Comparison of ENCODE assay signal across 12 cellular contexts in the genomic region with DNA sequence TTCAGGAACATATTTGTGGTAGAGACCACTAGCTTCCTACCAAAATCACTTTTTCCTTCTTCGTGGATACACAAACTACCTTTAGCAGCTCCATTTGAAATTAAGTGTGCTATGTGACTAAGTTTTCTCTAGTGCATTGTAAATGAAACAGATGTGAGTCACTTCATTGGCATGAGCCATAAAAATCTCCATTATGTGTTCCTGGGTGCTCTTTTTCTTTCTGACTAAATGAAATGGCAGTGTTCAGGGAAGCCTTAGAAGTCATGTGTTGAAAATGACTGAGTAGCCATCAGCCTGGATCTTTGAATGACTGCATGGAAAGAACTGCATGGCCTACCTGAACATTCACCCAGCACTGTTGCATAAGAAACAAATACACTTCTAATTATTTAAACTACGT.
DNase-seq lines count a peak whose midpoint lies in the region; ATAC-seq, FAIRE-seq and TF ChIP-seq lines count a peak whose summit lies in the region.
"Had no signal": no experiment of that assay in that cellular context is flagged by ENCODE, and none has a peak within 500 bp of the region (broad histone marks: within the 10 kb centered on the region; RNA-seq: fewer than 3 reads in every experiment).

No MANE protein-coding gene starts in this region.

- H3K4me1 ChIP-seq in astrocyte (ENCODE audit: insufficient read depth, low read length) (peaks cover 36% of the 10 kb centered on the region), vagina (peaks cover 6% of the 10 kb centered on the region)
- H3K4me1 ChIP-seq in naive thymus-derived CD4-positive, alpha-beta T cell (ENCODE audit: control insufficient read depth in 2 of 2, insufficient read depth in 2 of 2, low read length in 2 of 2): no peaks in the 10 kb centered on the region

- intact Hi-C loops in naive thymus-derived CD4-positive, alpha-beta T cell (cut with micrococcal nuclease): no loop called here
- intact Hi-C loops in vagina (cut with DNase I): no loop called here

- H3K9me3 ChIP-seq in astrocyte (ENCODE audit: insufficient read depth, low read depth, low read length): no peaks in the 10 kb centered on the region
- H3K9me3 ChIP-seq in naive thymus-derived CD4-positive, alpha-beta T cell (ENCODE audit: control insufficient read depth in 2 of 3, low read length in 3 of 3): no peaks in the 10 kb centered on the region
- no peaks in the 10 kb centered on the region for H3K9me3 ChIP-seq in vagina
- H3K9me3 ChIP-seq: HAP-1 had no signal

- peak; percentile 94 for FAIRE-seq in astrocyte (lab: Jason Lieb, UNC)

- H3K4me3 Mint-ChIP-seq in astrocyte (ENCODE audit: unreplicated experiment): no peak overlapping the region
- no peak overlapping the region for H3K4me3 Mint-ChIP-seq in naive thymus-derived CD4-positive, alpha-beta T cell
- H3K4me3 Mint-ChIP-seq: stimulated activated memory B cell treated with anti-CD40 and anti-IgM and Interleukin-4, amounts not matched to agents 10 μg/mL and 1 μg/mL and 100 μg/mL, for 72 hours had no signal

- peaks cover 4% of the 10 kb centered on the region for H3K79me2 ChIP-seq in astrocyte (ENCODE audit: insufficient read depth, low read length)

- H3K9me3 Mint-ChIP-seq in astrocyte (ENCODE audit: unreplicated experiment): no peaks in the 10 kb centered on the region
- peaks cover 0 to 1% (median 0%) of the 10 kb centered on the region in 11 donors for H3K9me3 Mint-ChIP-seq in naive thymus-derived CD4-positive, alpha-beta T cell
- H3K9me3 Mint-ChIP-seq: stimulated activated memory B cell treated with anti-CD40 and anti-IgM and Interleukin-4, amounts not matched to agents 10 μg/mL and 1 μg/mL and 100 μg/mL, for 72 hours had no signal

- TF ChIP-seq CTCF in AG09319 (IDR thresholded peaks at IDR 0.05; ENCODE audit: low read depth, low read length): no peak
- TF ChIP-seq CTCF in astrocyte (IDR thresholded peaks at IDR 0.05; ENCODE audit: insufficient read depth, low read depth, low read length): no peak
- TF ChIP-seq CTCF in vagina (IDR thresholded peaks at IDR 0.05): no peak

- H3K4me3 ChIP-seq in astrocyte (ENCODE audit: insufficient read depth, low read depth, low read length): no peak overlapping the region
- H3K4me3 ChIP-seq in naive thymus-derived CD4-positive, alpha-beta T cell (ENCODE audit: low read length): no peak overlapping the region
- no peak overlapping the region for H3K4me3 ChIP-seq in vagina
- H3K4me3 ChIP-seq: HAP-1, skin epidermis had no signal

- peak overlapping the region; percentile 92 for H3K27ac Mint-ChIP-seq in astrocyte (ENCODE audit: unreplicated experiment)
- no peak overlapping the region for H3K27ac Mint-ChIP-seq in naive thymus-derived CD4-positive, alpha-beta T cell
- H3K27ac Mint-ChIP-seq: stimulated activated memory B cell treated with anti-CD40 and anti-IgM and Interleukin-4, amounts not matched to agents 10 μg/mL and 1 μg/mL and 100 μg/mL, for 72 hours had no signal

- peak overlapping the region; percentile 66 for H3K4me2 ChIP-seq in astrocyte (ENCODE audit: low read length)

- peaks cover 28% of the 10 kb centered on the region for H3K4me1 Mint-ChIP-seq in astrocyte (ENCODE audit: low read depth, unreplicated experiment)
- peaks cover 0 to 1% (median 0%) of the 10 kb centered on the region in 7 donors for H3K4me1 Mint-ChIP-seq in naive thymus-derived CD4-positive, alpha-beta T cell
- H3K4me1 Mint-ChIP-seq: stimulated activated memory B cell treated with anti-CD40 and anti-IgM and Interleukin-4, amounts not matched to agents 10 μg/mL and 1 μg/mL and 100 μg/mL, for 72 hours had no signal

- H3K9ac ChIP-seq in astrocyte (ENCODE audit: low read length): no peak overlapping the region

- H3K27ac ChIP-seq in astrocyte (ENCODE audit: low read depth, low read length): peak overlapping the region; percentile 66
- H3K27ac ChIP-seq in naive thymus-derived CD4-positive, alpha-beta T cell (ENCODE audit: low read depth, low read length): no peak overlapping the region
- H3K27ac ChIP-seq in vagina: no peak overlapping the region
- H3K27ac ChIP-seq: skin epidermis had no signal

- POLR2A ChIA-PET in naive thymus-derived CD4-positive, alpha-beta T cell (lab: Charles Lee): no interaction called here

- CTCF ChIA-PET in naive thymus-derived CD4-positive, alpha-beta T cell (lab: Charles Lee): interaction anchor here (1.9 kb wide), 1 partner anchor 606 kb away, joined by 8 read pairs; no protein-coding TSS in a partner anchor

- no peak for TF ChIP-seq POLR2A in vagina (IDR thresholded peaks at IDR 0.05)

- H3K36me3 ChIP-seq in astrocyte (ENCODE audit: insufficient read depth, low read length): no peaks in the 10 kb centered on the region
- H3K36me3 ChIP-seq in naive thymus-derived CD4-positive, alpha-beta T cell (ENCODE audit: control insufficient read depth in 2 of 3, insufficient read depth in 3 of 3, low read length in 3 of 3): no peaks in the 10 kb centered on the region
- H3K36me3 ChIP-seq in vagina: no peaks in the 10 kb centered on the region
- H3K36me3 ChIP-seq: HAP-1 had no signal

- no peaks in the 10 kb centered on the region for H3K36me3 Mint-ChIP-seq in astrocyte (ENCODE audit: low read depth, unreplicated experiment)
- H3K36me3 Mint-ChIP-seq in naive thymus-derived CD4-positive, alpha-beta T cell: peaks cover 0 to 14% (median 9%) of the 10 kb centered on the region in 5 donors

- peak; percentile 14 for DNase-seq in AG09319 (ENCODE audit: extremely low read depth, low read depth)
- peak; percentile 79 for DNase-seq in HS-27A (ENCODE audit: low read depth)
- peak; percentile 91 for DNase-seq in astrocyte (ENCODE audit: low read depth)
- peak; percentile 88 for DNase-seq in kidney glomerular epithelial cell (lab: John Stamatoyannopoulos, UW)
- DNase-seq in GOT3 (lab: John Stamatoyannopoulos, UW): no peak
- DNase-seq in naive thymus-derived CD4-positive, alpha-beta T cell: no peak
- no peak for DNase-seq in Ammon's horn (ENCODE audit: low spot score)
- DNase-seq in vagina (ENCODE audit: extremely low spot score in 2 of 2): no peak
- DNase-seq: DND-41 had no signal

- no peaks in the 10 kb centered on the region for H4K20me1 ChIP-seq in astrocyte (ENCODE audit: insufficient read depth, low read length)

- no peaks in the 10 kb centered on the region for H3K27me3 Mint-ChIP-seq in astrocyte (ENCODE audit: low read depth, unreplicated experiment)
- H3K27me3 Mint-ChIP-seq in naive thymus-derived CD4-positive, alpha-beta T cell: no peaks in the 10 kb centered on the region
- H3K27me3 Mint-ChIP-seq: stimulated activated memory B cell treated with anti-CD40 and anti-IgM and Interleukin-4, amounts not matched to agents 10 μg/mL and 1 μg/mL and 100 μg/mL, for 72 hours had no signal

- H2AFZ ChIP-seq in astrocyte (ENCODE audit: low read depth, low read length): no peak overlapping the region

- no peaks in the 10 kb centered on the region for H3K27me3 ChIP-seq in astrocyte (ENCODE audit: insufficient read depth, low read length)
- H3K27me3 ChIP-seq in naive thymus-derived CD4-positive, alpha-beta T cell (ENCODE audit: control insufficient read depth in 2 of 2, insufficient read depth in 2 of 2, low read length in 2 of 2): no peaks in the 10 kb centered on the region
- H3K27me3 ChIP-seq in vagina: no peaks in the 10 kb centered on the region

- ATAC-seq in naive thymus-derived CD4-positive, alpha-beta T cell: no peak
- ATAC-seq: stimulated activated memory B cell treated with anti-CD40 and anti-IgM and Interleukin-4, amounts not matched to agents 10 μg/mL and 1 μg/mL and 100 μg/mL, for 72 hours had no signal

Comparison
In these comparisons a context has a peak if more than half of its experiments do, and no peak if none do; other contexts are left out.
1. DNase-seq: peak in AG09319 (single experiment), HS-27A (single experiment), astrocyte (single experiment) and kidney glomerular epithelial cell (single experiment); none in GOT3 (single experiment), naive thymus-derived CD4-positive, alpha-beta T cell (0 of 9), Ammon's horn (single experiment) and vagina (0 of 2).